22 cellular contexts compared by ENCODE assay signal in genomic region chr10:110488944-110489343, GRCh38.
"Had no signal": no experiment of that assay in that cellular context is flagged by ENCODE, and none has a peak within 500 bp of the region (broad histone marks: within the 10 kb centered on the region; RNA-seq: fewer than 3 reads in every experiment).

No MANE protein-coding gene starts in this region.

- ATAC-seq: esophagus mucosa; left lung; naive thymus-derived CD8-positive, alpha-beta T cell had no signal

- H3K4me3 ChIP-seq: cardiac muscle cell, hepatocyte, left lung, lung, prostate gland, testis, vagina had no signal

- DNase-seq: activated CD4-positive, alpha-beta memory T cell treated with anti-CD3 and anti-CD28 coated beads, Interleukin-2, amount 10 ng/mL, durations not matched to agents 7 days and 5 days; activated CD4-positive, alpha-beta T cell treated with anti-CD3 and anti-CD28 coated beads for 48 hours; activated effector memory CD4-positive, alpha-beta T cell treated with Interleukin-2 at 50 U/mL for 16 hours; activated naive CD4-positive, alpha-beta T cell treated with anti-CD3 and anti-CD28 coated beads for 36 hours; activated T-cell treated with anti-CD3 and anti-CD28 coated beads, Interleukin-2, amount 50 U/mL, for 72 hours; effector CD8-positive, alpha-beta T cell; glutamatergic neuron; kidney glomerular epithelial cell; left lung; naive thymus-derived CD8-positive, alpha-beta T cell; stimulated activated CD4-positive, alpha-beta T cell treated with anti-CD3 and anti-CD28 coated beads, Interleukin-2, amount 100 ng/mL, for 48 hours; stimulated activated CD8-positive, alpha-beta memory T cell treated with anti-CD3 and anti-CD28 coated beads, Interleukin-4, amount 100 ng/mL, for 48 hours; stimulated activated naive B cell treated with anti-CD40 and anti-IgM and Interleukin-4, amounts not matched to agents 10 μg/mL and 1 μg/mL and 100 μg/mL, for 72 hours; testis; trophoblast cell had no signal

- H2AFZ ChIP-seq: hepatocyte had no signal

- H3K4me2 ChIP-seq: hepatocyte had no signal

- FAIRE-seq: frontal cortex had no signal

- H3K4me1 ChIP-seq: left lung, prostate gland, vagina had no signal

- H3K27me3 ChIP-seq: cardiac muscle cell, hepatocyte, testis, vagina had no signal

- H3K36me3 ChIP-seq: cardiac muscle cell, left lung, prostate gland, vagina had no signal

- H3K27ac ChIP-seq: cardiac muscle cell, left lung, prostate gland, testis, vagina had no signal

- H3K79me2 ChIP-seq: hepatocyte had no signal

- H3K9me3 ChIP-seq: left lung, prostate gland, testis, vagina had no signal
